8 cellular contexts compared by ENCODE assay signal in the genomic region with DNA sequence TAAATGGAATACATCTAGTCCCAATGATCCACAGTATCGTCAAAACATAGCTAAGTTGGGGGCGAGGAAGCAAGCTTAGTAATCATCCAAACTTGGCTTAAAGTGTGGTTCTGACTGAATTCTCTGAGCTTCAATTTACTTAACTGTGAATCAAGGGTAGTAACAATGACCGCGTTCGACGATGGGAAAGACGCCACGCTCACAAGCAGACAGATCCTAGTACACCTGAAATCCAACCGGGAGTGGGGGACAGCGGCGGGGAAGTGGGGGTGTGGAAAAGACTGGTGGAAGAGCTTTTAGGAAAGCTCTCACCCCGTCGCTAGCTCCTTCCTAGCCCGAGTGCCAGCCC. TPM values are rescaled to one million over a fixed set of nuclear protein-coding genes. Genes with fewer than 3 reads are reported as not detected.
DNase-seq lines count a peak whose midpoint lies in the region; ATAC-seq and TF ChIP-seq lines count a peak whose summit lies in the region.

No MANE protein-coding gene starts in this region.

- H3K9ac ChIP-seq in skeletal muscle tissue (ENCODE audit: low read depth in 1 of 3, low read length in 3 of 3): peak overlapping the region; percentile 82 to 96 (median 95)

- CTCF ChIA-PET in CD8-positive, alpha-beta T cell (lab: Charles Lee): interaction anchor here (0.6 kb wide), 1 partner anchor 621 kb away, joined by 3 read pairs; no protein-coding TSS in a partner anchor

- no peaks in the 10 kb centered on the region for H3K9me3 ChIP-seq in CD8-positive, alpha-beta T cell (ENCODE audit: low read length)
- no peaks in the 10 kb centered on the region for H3K9me3 ChIP-seq in gastroesophageal sphincter
- no peaks in the 10 kb centered on the region for H3K9me3 ChIP-seq in skeletal muscle tissue (ENCODE audit: control insufficient read depth in 3 of 3, low read length in 3 of 3)

- peak overlapping the region; percentile 99 for H3K4me3 Mint-ChIP-seq in CD8-positive, alpha-beta T cell
- peak overlapping the region; percentile 96 for H3K4me3 Mint-ChIP-seq in T-helper 2 cell treated with Interferon-gamma antibody and Interleukin-4, amounts not matched to agents 5 μg/mL and 100 μg/mL, for 36 hours

- no peak for TF ChIP-seq CTCF in CD8-positive, alpha-beta T cell (IDR thresholded peaks at IDR 0.05)
- TF ChIP-seq CTCF in gastroesophageal sphincter (IDR thresholded peaks at IDR 0.05): no peak

- WGBS in gastroesophageal sphincter (ENCODE audit: low coverage in 1 of 2), 2 donors: 0 to 2% methylated on average over 1 to 9 of the region's 14 CpGs

- no peak for DNase-seq in CD8-positive, alpha-beta T cell
- no peak for DNase-seq in H7
- DNase-seq in T-helper 2 cell treated with Interferon-gamma antibody and Interleukin-4, amounts not matched to agents 5 μg/mL and 100 μg/mL, for 36 hours (ENCODE audit: low spot score): no peak
- no peak for DNase-seq in NCI-H82 (lab: John Stamatoyannopoulos, UW)
- no peak for DNase-seq in midbrain (lab: John Stamatoyannopoulos, UW)
- no peak for DNase-seq in NK-92 treated with Interleukin-12 subunit alpha and Interleukin-12 subunit beta, amount 100 ng/mL, for 24 hours (lab: John Stamatoyannopoulos, UW)

- no peak for TF ChIP-seq EP300 in gastroesophageal sphincter (IDR thresholded peaks at IDR 0.05)

- peaks cover 2% of the 10 kb centered on the region for H3K9me3 Mint-ChIP-seq in CD8-positive, alpha-beta T cell
- peaks cover 22% of the 10 kb centered on the region for H3K9me3 Mint-ChIP-seq in T-helper 2 cell treated with Interferon-gamma antibody and Interleukin-4, amounts not matched to agents 5 μg/mL and 100 μg/mL, for 36 hours

- intact Hi-C loops in CD8-positive, alpha-beta T cell (cut with DNase I, micrococcal nuclease): loop anchor here (1.0 to 5.0 kb wide), 10 partner anchors 58 to 1210 kb away; a partner anchor contains a TSS

- peak; percentile 11 for ATAC-seq in CD8-positive, alpha-beta T cell
- no peak for ATAC-seq in gastroesophageal sphincter

- H3K27ac Mint-ChIP-seq in CD8-positive, alpha-beta T cell: peak overlapping the region; percentile 94
- peak overlapping the region; percentile 88 for H3K27ac Mint-ChIP-seq in T-helper 2 cell treated with Interferon-gamma antibody and Interleukin-4, amounts not matched to agents 5 μg/mL and 100 μg/mL, for 36 hours

- peak overlapping the region; percentile 56 for H3K27ac ChIP-seq in CD8-positive, alpha-beta T cell (ENCODE audit: low read depth, low read length)
- H3K27ac ChIP-seq in gastroesophageal sphincter: peak overlapping the region; percentile 85 to 93 (median 88)
- peak overlapping the region; percentile 85 for H3K27ac ChIP-seq in skeletal muscle tissue (ENCODE audit: low read depth, low read length)

- no peak for TF ChIP-seq POLR2A in gastroesophageal sphincter (IDR thresholded peaks at IDR 0.05)

- H3K4me1 ChIP-seq in CD8-positive, alpha-beta T cell (ENCODE audit: insufficient read depth, low read length): peaks cover 17% of the 10 kb centered on the region
- H3K4me1 ChIP-seq in gastroesophageal sphincter: peaks cover 0 to 22% (median 5%) of the 10 kb centered on the region in 3 donors
- H3K4me1 ChIP-seq in skeletal muscle tissue (ENCODE audit: control insufficient read depth in 3 of 3, insufficient read depth in 3 of 3, low read length in 3 of 3): peaks cover 11 to 17% (median 17%) of the 10 kb centered on the region in 3 donors

- H3K27me3 ChIP-seq in CD8-positive, alpha-beta T cell (ENCODE audit: insufficient read depth, low read length): no peaks in the 10 kb centered on the region
- H3K27me3 ChIP-seq in H7 (ENCODE audit: control insufficient read depth, insufficient read depth, low read length) (no peaks in the 10 kb centered on the region), gastroesophageal sphincter (no peaks in the 10 kb centered on the region), skeletal muscle tissue (ENCODE audit: control insufficient read depth in 3 of 3, insufficient read depth in 3 of 3, low read length in 3 of 3) (no peaks in the 10 kb centered on the region)

- H3K4me3 ChIP-seq in CD8-positive, alpha-beta T cell (ENCODE audit: low read depth, low read length): peak overlapping the region; percentile 84
- H3K4me3 ChIP-seq in H7 (ENCODE audit: insufficient read depth, low read depth, low read length): peak overlapping the region; percentile 70
- peak overlapping the region; percentile 63 to 96 for H3K4me3 ChIP-seq in gastroesophageal sphincter
- peak overlapping the region; percentile 93 to 99 (median 98) for H3K4me3 ChIP-seq in skeletal muscle tissue (ENCODE audit: low read length in 3 of 3)

- POLR2A ChIA-PET in CD8-positive, alpha-beta T cell (lab: Charles Lee): interaction anchor here (1.0 to 1.3 kb wide), 5 partner anchors 8 to 961 kb away, joined by 3 to 4 read pairs (median 4); a partner anchor contains a TSS

- peaks cover 50% of the 10 kb centered on the region for H3K4me1 Mint-ChIP-seq in CD8-positive, alpha-beta T cell (ENCODE audit: low read depth)
- H3K4me1 Mint-ChIP-seq in T-helper 2 cell treated with Interferon-gamma antibody and Interleukin-4, amounts not matched to agents 5 μg/mL and 100 μg/mL, for 36 hours (ENCODE audit: low read depth): peaks cover 20% of the 10 kb centered on the region

- no peaks in the 10 kb centered on the region for H3K36me3 ChIP-seq in CD8-positive, alpha-beta T cell (ENCODE audit: insufficient read depth, low read length)
- H3K36me3 ChIP-seq in H7 (replicated peaks; ENCODE audit: control insufficient read depth, insufficient read depth, low read length) (no peaks in the 10 kb centered on the region), gastroesophageal sphincter (no peaks in the 10 kb centered on the region), skeletal muscle tissue (ENCODE audit: control insufficient read depth in 3 of 3, insufficient read depth in 3 of 3, low read length in 3 of 3) (no peaks in the 10 kb centered on the region)

- H3K36me3 Mint-ChIP-seq in CD8-positive, alpha-beta T cell: peaks cover 13% of the 10 kb centered on the region
- H3K36me3 Mint-ChIP-seq in T-helper 2 cell treated with Interferon-gamma antibody and Interleukin-4, amounts not matched to agents 5 μg/mL and 100 μg/mL, for 36 hours (ENCODE audit: low read depth): peaks cover 27% of the 10 kb centered on the region

- no peaks in the 10 kb centered on the region for H3K27me3 Mint-ChIP-seq in CD8-positive, alpha-beta T cell (ENCODE audit: low read depth)
- H3K27me3 Mint-ChIP-seq in T-helper 2 cell treated with Interferon-gamma antibody and Interleukin-4, amounts not matched to agents 5 μg/mL and 100 μg/mL, for 36 hours (ENCODE audit: low read depth): peaks cover 5% of the 10 kb centered on the region

RNA-seq across cellular contexts. Expression of a gene that starts 0.4 kb away (rescaled TPM):
- total RNA-seq in CD8-positive, alpha-beta T cell: 10 to 100 TPM; 15.4 to 22.4 TPM
- total RNA-seq in H7 (2014; rRNA removed; shearing (Covaris generic)): 33.9 and 34.0 TPM in 2 replicates
- total RNA-seq in gastroesophageal sphincter: 10 to 100 TPM in 3 of 4 donors, 1 to 10 TPM in 1; 9.7 to 19.4 (median 15.6) TPM
- total RNA-seq in skeletal muscle tissue: 36.0 TPM

RNA-seq across cellular contexts. Expression of a gene that starts 57.8 kb away (rescaled TPM):
- total RNA-seq in CD8-positive, alpha-beta T cell: 1 to 10 TPM; 5.5 to 6.5 TPM
- 14.5 and 16.8 TPM in 2 replicates for total RNA-seq in H7 (2014; rRNA removed; shearing (Covaris generic))
- total RNA-seq in gastroesophageal sphincter (10 to 100 TPM; 26.9 to 49.7 (median 46.1) TPM), skeletal muscle tissue (16.7 TPM)
